ENCODE assay signal across 1 cellular context in genomic region chr5:173572431-173573125, GRCh38.
TF ChIP-seq lines count a peak whose summit lies in the region.

No MANE protein-coding gene starts in this region.

TF ChIP-seq in IMR-90, 13 proteins besides CTCF, POLR2A, EP300 and RAD21 (continued from another document):
- TF ChIP-seq NFE2L2 (IDR thresholded peaks at IDR 0.05; ENCODE audit: low read depth, low read length) (no peak), CEBPB (IDR thresholded peaks at IDR 0.05; ENCODE audit: low read depth, low read length) (no peak), BHLHE40 (IDR thresholded peaks at IDR 0.05; ENCODE audit: low read depth, low read length) (no peak), ELK1 (IDR thresholded peaks at IDR 0.05; ENCODE audit: borderline replicate concordance, low read depth, low read length) (no peak)
- TF ChIP-seq, protein P1, sequence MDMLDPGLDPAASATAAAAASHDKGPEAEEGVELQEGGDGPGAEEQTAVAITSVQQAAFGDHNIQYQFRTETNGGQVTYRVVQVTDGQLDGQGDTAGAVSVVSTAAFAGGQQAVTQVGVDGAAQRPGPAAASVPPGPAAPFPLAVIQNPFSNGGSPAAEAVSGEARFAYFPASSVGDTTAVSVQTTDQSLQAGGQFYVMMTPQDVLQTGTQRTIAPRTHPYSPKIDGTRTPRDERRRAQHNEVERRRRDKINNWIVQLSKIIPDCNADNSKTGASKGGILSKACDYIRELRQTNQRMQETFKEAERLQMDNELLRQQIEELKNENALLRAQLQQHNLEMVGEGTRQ (IDR thresholded peaks at IDR 0.05; ENCODE audit: low read depth, low read length) = no peak
TF ChIP-seq in IMR-90: peak in this region for 0.
